22 cellular contexts compared by ENCODE assay signal in genomic region chr1:204972461-204972860, GRCh38.
DNase-seq lines count a peak whose midpoint lies in the region; ATAC-seq and TF ChIP-seq lines count a peak whose summit lies in the region.
"Had no signal": no experiment of that assay in that cellular context is flagged by ENCODE, and none has a peak within 500 bp of the region (broad histone marks: within the 10 kb centered on the region; RNA-seq: fewer than 3 reads in every experiment).

No MANE protein-coding gene starts in this region.

- H3K4me3 ChIP-seq in PC-3 (ENCODE audit: low read length) (no peak overlapping the region), fibroblast of lung (replicated peaks in 1 of 4; ENCODE audit: control extremely low read depth in 1 of 4, insufficient read depth in 1 of 4, low read depth in 3 of 4, low read length in 4 of 4) (no peak overlapping the region), spleen (peak overlapping the region in 1 of 8 donors; percentile 11)
- H3K4me3 ChIP-seq: esophagus squamous epithelium, ovary, SJCRH30, thoracic aorta had no signal

- H3K9me3 ChIP-seq in PC-3 (ENCODE audit: low read length) = no peaks in the 10 kb centered on the region
- H3K9me3 ChIP-seq in fibroblast of lung (ENCODE audit: control insufficient read depth, insufficient read depth, low read depth, low read length) = no peaks in the 10 kb centered on the region
- no peaks in the 10 kb centered on the region for H3K9me3 ChIP-seq in spleen
- H3K9me3 ChIP-seq: esophagus squamous epithelium, ovary, SJCRH30, thoracic aorta had no signal

- no peaks in the 10 kb centered on the region for H3K79me2 ChIP-seq in PC-3 (ENCODE audit: low read length)
- no peaks in the 10 kb centered on the region for H3K79me2 ChIP-seq in fibroblast of lung (ENCODE audit: control insufficient read depth, insufficient read depth, low read length)

- H3K4me1 ChIP-seq in PC-3 (ENCODE audit: insufficient read depth, low read length) (peaks cover 5% of the 10 kb centered on the region), fibroblast of lung (ENCODE audit: control insufficient read depth, extremely low read depth, insufficient read depth, low read length) (no peaks in the 10 kb centered on the region), spleen (peaks cover 0 to 56% (median 16%) of the 10 kb centered on the region in 6 donors)
- H3K4me1 ChIP-seq: esophagus squamous epithelium, SJCRH30 had no signal

- CTCF ChIA-PET in PC-3 (lab: Charles Lee) = interaction anchor here (0.6 to 1.0 kb wide), 2 partner anchors 17 to 89 kb away, joined by 3 read pairs; no protein-coding TSS in a partner anchor

- POLR2A ChIA-PET in PC-3 (lab: Charles Lee; ENCODE audit: unreplicated experiment) = no interaction called here

- H3K4me2 ChIP-seq in PC-3 (ENCODE audit: low read length) (0 out of 2 replicates have a peak overlapping the region, but pooled peaks have one; percentile 4), fibroblast of lung (ENCODE audit: extremely low read depth, insufficient read depth, low read length) (peak overlapping the region; percentile 13)

- 86 to 97% (median 91%) methylated on average over 1 of the region's 1 CpG for WGBS in spleen, 5 donors

- ATAC-seq in PC-3 (peak; percentile 30; the same call in 1 of the 2 replicates), GM18517 (IDR thresholded peaks at IDR 0.05; ENCODE audit: unreplicated experiment) (no peak)
- ATAC-seq: activated CD4-positive, CD25-positive, alpha-beta regulatory T cell treated with anti-CD3 and anti-CD28 coated beads, Interleukin-2, amount 50 U/mL, for 24 hours; stimulated activated naive CD8-positive, alpha-beta T cell treated with anti-CD3 and anti-CD28 coated beads, Interleukin-15, amount 100 ng/mL, for 72 hours had no signal

- intact Hi-C loops in PC-3 (cut with micrococcal nuclease) = no loop called here
- intact Hi-C loops in spleen (cut with DNase I; ENCODE audit: low total_unique reads) = no loop called here

- H3F3A ChIP-seq in PC-3 (ENCODE audit: low read length, unreplicated experiment) = no peaks in the 10 kb centered on the region

- H3K36me3 ChIP-seq in PC-3 (ENCODE audit: low read depth, low read length) (no peaks in the 10 kb centered on the region), fibroblast of lung (ENCODE audit: control insufficient read depth, insufficient read depth, low read length) (peaks cover 3% of the 10 kb centered on the region), spleen (peaks cover 0 to 29% (median 0%) of the 10 kb centered on the region in 6 donors)
- H3K36me3 ChIP-seq: ovary, thoracic aorta had no signal

- no peak for TF ChIP-seq POLR2A in spleen (IDR thresholded peaks at IDR 0.05)

- peaks cover 13% of the 10 kb centered on the region; the same call in 1 of the 2 replicates for H3K27me3 ChIP-seq in PC-3 (ENCODE audit: low read length)
- H3K27me3 ChIP-seq in fibroblast of lung (ENCODE audit: control insufficient read depth, insufficient read depth, low read length) = no peaks in the 10 kb centered on the region
- H3K27me3 ChIP-seq in spleen (replicated peaks in 1 of 7) = peaks cover 0 to 55% (median 0%) of the 10 kb centered on the region in 7 donors
- H3K27me3 ChIP-seq: esophagus squamous epithelium, ovary, SJCRH30 had no signal

- no peak overlapping the region for H2AFZ ChIP-seq in PC-3 (ENCODE audit: low read length)
- no peak overlapping the region for H2AFZ ChIP-seq in fibroblast of lung (ENCODE audit: low read length)

- TF ChIP-seq CTCF in PC-3 (conservative IDR thresholded peaks at IDR 0.05; ENCODE audit: low read depth, low read length) = no peak
- TF ChIP-seq CTCF in fibroblast of lung (conservative IDR thresholded peaks at IDR 0.05 in 1 of 2, IDR thresholded peaks at IDR 0.05 in 1 of 2; ENCODE audit: low read depth in 1 of 2, low read length in 2 of 2) = no peak
- TF ChIP-seq CTCF in spleen (IDR thresholded peaks at IDR 0.05 in 8 of 11, conservative IDR thresholded peaks at IDR 0.05 in 3 of 11) = no peak

- H4K20me1 ChIP-seq in PC-3 (ENCODE audit: low read length) (no peaks in the 10 kb centered on the region), fibroblast of lung (ENCODE audit: control insufficient read depth, extremely low read depth, insufficient read depth, low read length) (no peaks in the 10 kb centered on the region)

- DNase-seq in DMS53 (lab: John Stamatoyannopoulos, UW) (peak; percentile 11), DMS53 treated with DMSO at 0.1 percent for 48 hours (lab: John Stamatoyannopoulos, UW; ENCODE audit: unreplicated experiment) (no peak), PC-3 (no peak), fibroblast of lung (ENCODE audit: low read depth in 2 of 2) (peak in 1 of 2 donors; percentile 25), spleen (no peak), GOT3 (lab: John Stamatoyannopoulos, UW) (no peak)
- DNase-seq in stimulated activated CD8-positive, alpha-beta memory T cell treated with anti-CD3 and anti-CD28 coated beads, Interleukin-4, amount 100 ng/mL, for 48 hours = no peak
- DNase-seq: activated CD4-positive, alpha-beta T cell treated with anti-CD3 and anti-CD28 coated beads, Interleukin-2, amount 50 U/mL, for 48 hours; activated CD8-positive, alpha-beta memory T cell treated with anti-CD3 and anti-CD28 coated beads, Interleukin-2, amount 50 U/mL, for 4 hours; activated naive CD4-positive, alpha-beta T cell treated with Interleukin-2 at 50 U/mL for 16 hours; esophagus squamous epithelium; hippocampal formation; NCI-H1092 treated with DMSO at 0.1 percent for 48 hours; NCI-H1694 treated with DMSO at 0.1 percent for 48 hours; ovary; SJCRH30; stimulated activated naive CD8-positive, alpha-beta T cell treated with anti-CD3 and anti-CD28 coated beads, Interleukin-15, amount 100 ng/mL, for 72 hours; T-helper 1 cell had no signal

- H3K9ac ChIP-seq in PC-3 (ENCODE audit: low read length) = no peak overlapping the region
- no peak overlapping the region for H3K9ac ChIP-seq in fibroblast of lung (ENCODE audit: insufficient read depth, low read length)

- H3K9me2 ChIP-seq in PC-3 (replicated peaks; ENCODE audit: low read length) = no peaks in the 10 kb centered on the region

- no TSS peak for BruUV-seq in PC-3 (replicated peaks; lab: Mats Ljungman, UMichigan)

- H3K27ac ChIP-seq in PC-3 (ENCODE audit: low read length) = no peak overlapping the region
- H3K27ac ChIP-seq in fibroblast of lung (ENCODE audit: insufficient read depth, low read length) = no peak overlapping the region
- H3K27ac ChIP-seq in spleen = peak overlapping the region in 7 of 8 donors; percentile 62 to 92 (median 85)
- H3K27ac ChIP-seq: 22Rv1, esophagus squamous epithelium, ovary, SJCRH30, thoracic aorta had no signal

Comparison
In these comparisons a context has a peak if more than half of its experiments do, and no peak if none do; other contexts are left out.
1. H3K27ac ChIP-seq: peak in spleen (7 of 8); none in PC-3 (single experiment) and fibroblast of lung (single experiment).